Comparison of ENCODE assay signal across 20 cellular contexts in genomic region chr15:36585774-36586173, GRCh38. TPM values are rescaled to one million over a fixed set of nuclear protein-coding genes. Genes with fewer than 3 reads are reported as not detected.
DNase-seq lines count a peak whose midpoint lies in the region; ATAC-seq, FAIRE-seq and TF ChIP-seq lines count a peak whose summit lies in the region.
"Had no signal": no experiment of that assay in that cellular context is flagged by ENCODE, and none has a peak within 500 bp of the region (broad histone marks: within the 10 kb centered on the region; RNA-seq: fewer than 3 reads in every experiment).

No MANE protein-coding gene starts in this region.

- intact Hi-C loops in heart right ventricle (cut with DNase I) (no loop called here), Right ventricle myocardium inferior (cut with DNase I) (no loop called here)

- H3K9ac ChIP-seq in keratinocyte (ENCODE audit: control insufficient read depth, extremely low read depth, insufficient read depth, low read length), result no peak overlapping the region
- H3K9ac ChIP-seq: KMS-11 had no signal

- no peaks in the 10 kb centered on the region for H3K36me3 ChIP-seq in heart right ventricle
- 0 out of 2 replicates have a peak, but pooled peaks cover 4% of the 10 kb centered on the region for H3K36me3 ChIP-seq in RWPE2 (ENCODE audit: low read depth)
- H3K36me3 ChIP-seq in keratinocyte (ENCODE audit: control insufficient read depth in 2 of 2, extremely low read depth in 1 of 2, insufficient read depth in 2 of 2, low read length in 2 of 2), result no peaks in the 10 kb centered on the region

- peak; percentile 92 for FAIRE-seq in keratinocyte (lab: Jason Lieb, UNC)
- FAIRE-seq: G401.6, GM12892, HepG2 had no signal

- H3K4me1 ChIP-seq in heart right ventricle, result peaks cover 0 to 26% (median 4%) of the 10 kb centered on the region in 9 donors
- peaks cover 41% of the 10 kb centered on the region for H3K4me1 ChIP-seq in RWPE2 (ENCODE audit: insufficient read depth, poor library complexity, severe bottlenecking)
- H3K4me1 ChIP-seq in keratinocyte (ENCODE audit: control insufficient read depth, extremely low read depth, insufficient read depth, low read length), result peaks cover 42% of the 10 kb centered on the region

- dilution Hi-C loops in keratinocyte (cut with MboI; ENCODE audit: extremely low pct_ligation_motif_present, low sequenced_read_pairs), result no loop called here

- ATAC-seq in heart right ventricle, result no peak
- ATAC-seq in Right ventricle myocardium inferior, result no peak
- peak; percentile 98 for ATAC-seq in RWPE2 (ENCODE audit: low read depth)
- no peak for ATAC-seq in HG03469 (IDR thresholded peaks at IDR 0.05; ENCODE audit: unreplicated experiment)
- ATAC-seq: GM23338, HepG2, Panc1 had no signal

- H3K4me2 ChIP-seq in keratinocyte (ENCODE audit: control insufficient read depth, extremely low read depth, insufficient read depth, low read depth, low read length), result no peak overlapping the region
- H3K4me2 ChIP-seq: GM23338, KMS-11 had no signal

- WGBS in heart right ventricle, 2 donors, result 50 to 84% methylated on average over 2 of the region's 2 CpGs

- H3K9me3 ChIP-seq in heart right ventricle (no peaks in the 10 kb centered on the region), RWPE2 (ENCODE audit: severe bottlenecking) (no peaks in the 10 kb centered on the region), keratinocyte (ENCODE audit: control insufficient read depth, low read depth, low read length) (no peaks in the 10 kb centered on the region)

- H3K27me3 ChIP-seq in heart right ventricle, result no peaks in the 10 kb centered on the region
- H3K27me3 ChIP-seq in RWPE2 (ENCODE audit: insufficient read depth, poor library complexity, severe bottlenecking), result no peaks in the 10 kb centered on the region
- no peaks in the 10 kb centered on the region for H3K27me3 ChIP-seq in keratinocyte (ENCODE audit: control insufficient read depth, extremely low read depth, insufficient read depth, low read length)

- no peaks in the 10 kb centered on the region for H4K20me1 ChIP-seq in keratinocyte (ENCODE audit: control insufficient read depth, extremely low read depth, insufficient read depth, low read length)

- no peaks in the 10 kb centered on the region for H3K9me1 ChIP-seq in keratinocyte (ENCODE audit: control insufficient read depth, extremely low read depth, insufficient read depth, low read length)

- H3K4me3 ChIP-seq in heart right ventricle (no peak overlapping the region), RWPE2 (ENCODE audit: severe bottlenecking) (no peak overlapping the region), keratinocyte (ENCODE audit: control insufficient read depth in 2 of 3, extremely low read depth in 1 of 3, insufficient read depth in 2 of 3, low read depth in 1 of 3, low read length in 3 of 3) (no peak overlapping the region)
- H3K4me3 ChIP-seq: GM23338 had no signal

- H2AFZ ChIP-seq in keratinocyte (ENCODE audit: control insufficient read depth, low read length), result no peak overlapping the region
- H2AFZ ChIP-seq: GM23338 had no signal

- peaks cover 20% of the 10 kb centered on the region for H3K79me2 ChIP-seq in keratinocyte (ENCODE audit: control insufficient read depth, insufficient read depth, low read length)

- H3K27ac ChIP-seq in heart right ventricle (peak overlapping the region in 7 of 10 donors; percentile 25 to 86 (median 64)), RWPE2 (ENCODE audit: poor library complexity, severe bottlenecking) (no peak overlapping the region), keratinocyte (ENCODE audit: control insufficient read depth, insufficient read depth, low read length) (peak overlapping the region; percentile 15)
- H3K27ac ChIP-seq: KMS-11 had no signal

- TF ChIP-seq CTCF in heart right ventricle (IDR thresholded peaks at IDR 0.05) (no peak), RWPE2 (IDR thresholded peaks at IDR 0.05; ENCODE audit: poor library complexity, severe bottlenecking) (no peak), keratinocyte (optimal IDR thresholded peaks at IDR 0.05 in 1 of 3, IDR thresholded peaks at IDR 0.05 in 1 of 3, conservative IDR thresholded peaks at IDR 0.05 in 1 of 3; ENCODE audit: extremely low read depth in 1 of 3, insufficient read depth in 2 of 3, low read length in 3 of 3) (no peak)

- DNase-seq in heart right ventricle, result no peak
- DNase-seq in Right ventricle myocardium inferior (ENCODE audit: missing footprints), result no peak
- no peak for DNase-seq in RWPE2 (ENCODE audit: low spot score)
- DNase-seq in keratinocyte (ENCODE audit: low read depth, low spot score), result peak; percentile 49
- no peak for DNase-seq in activated CD8-positive, alpha-beta memory T cell treated with anti-CD3 and anti-CD28 coated beads, Interleukin-2, amount 50 U/mL, for 48 hours
- no peak for DNase-seq in NCI-H446 treated with DMSO at 0.1 percent for 48 hours (lab: John Stamatoyannopoulos, UW)
- DNase-seq: ACHN; CD4-positive, CD25-positive, alpha-beta regulatory T cell; DMS79 treated with DMSO at 0.1 percent for 48 hours; MM.1S; NCI-H1105 treated with DMSO at 0.1 percent for 48 hours; NCI-H187; SHP77 treated with DMSO at 0.1 percent for 48 hours had no signal

RNA-seq across cellular contexts. Expression of gene CDIN1, which starts 6.3 kb away (rescaled TPM):
- 100 to 1,000 TPM; 143 to 344 (median 222) TPM for total RNA-seq in heart right ventricle
- polyA plus RNA-seq in heart right ventricle, result 100 to 1,000 TPM in 1 of 2 donors, 10 to 100 TPM in 1; 76.4 to 212 TPM
- 176 TPM for total RNA-seq in Right ventricle myocardium inferior
- polyA plus RNA-seq in keratinocyte, result 14.2 to 20.2 TPM (median 16.8 TPM) in 3 replicates
- polyA plus RNA-seq in keratinocyte (2011; ENCODE audit: low read depth), result 2.9 TPM
- 14.3 and 20.2 TPM in 2 replicates for polyA plus RNA-seq in keratinocyte (2011; cell fraction: cytosol; rRNA removed)
- polyA plus RNA-seq in keratinocyte (2011; cell fraction: nucleus; rRNA removed), result 28.9 and 37.6 TPM in 2 replicates
- 9.4 and 11.1 TPM in 2 replicates for polyA plus RNA-seq in keratinocyte (2012; ENCODE audit: low replicate concordance)
- 32.4 to 41.1 TPM (median 36.0 TPM) in 3 replicates for polyA minus RNA-seq in keratinocyte
- polyA minus RNA-seq in keratinocyte (2011; cell fraction: cytosol; rRNA and poly(A)+ RNA removed), result 14.6 TPM
- 30.4 and 39.5 TPM in 2 replicates for polyA minus RNA-seq in keratinocyte (2011; cell fraction: nucleus; rRNA and poly(A)+ RNA removed)
